Comparison of ENCODE assay signal across 12 cellular contexts in the genomic region with DNA sequence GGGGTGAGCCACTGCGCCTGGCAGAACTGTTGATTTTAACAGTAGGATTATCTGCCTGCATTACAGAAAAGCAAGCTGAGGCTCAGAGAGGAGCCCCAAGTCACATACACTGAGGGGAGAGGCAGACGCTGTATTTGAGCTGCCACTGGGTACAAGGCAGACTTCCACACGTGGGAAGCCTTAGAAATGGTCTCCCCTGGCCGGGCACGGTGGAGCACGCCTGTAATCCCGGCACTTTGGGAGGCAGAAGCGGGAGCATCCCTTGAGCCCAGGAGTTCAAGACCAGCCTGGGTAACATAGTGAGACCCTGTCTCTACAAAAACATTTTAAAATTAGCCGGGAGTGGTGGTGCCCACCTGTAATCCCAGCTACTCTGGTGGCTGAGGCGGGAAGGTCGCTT. TPM values are rescaled to one million over a fixed set of nuclear protein-coding genes. Genes with fewer than 3 reads are reported as not detected.
DNase-seq lines count a peak whose midpoint lies in the region; ATAC-seq, FAIRE-seq and TF ChIP-seq lines count a peak whose summit lies in the region.
"Had no signal": no experiment of that assay in that cellular context is flagged by ENCODE, and none has a peak within 500 bp of the region (broad histone marks: within the 10 kb centered on the region; RNA-seq: fewer than 3 reads in every experiment).

No MANE protein-coding gene starts in this region.

- H3K9me3 ChIP-seq in HepG2 (ENCODE audit: low read length) (no peaks in the 10 kb centered on the region), right lobe of liver (no peaks in the 10 kb centered on the region)
- H3K9me3 ChIP-seq: BE2C, left lung, transverse colon had no signal

- H3K27ac ChIP-seq in HepG2 (ENCODE audit: extremely low read length, insufficient read depth, low read length) (no peak overlapping the region), right lobe of liver (no peak overlapping the region)
- H3K27ac ChIP-seq: left lung, Peyer's patch, transverse colon had no signal

- H3K4me1 Mint-ChIP-seq in T-cell, result peaks cover 2 to 7% (median 5%) of the 10 kb centered on the region in 3 donors
- H3K4me1 Mint-ChIP-seq in effector memory CD8-positive, alpha-beta T cell (ENCODE audit: low read depth in 2 of 2), result peaks cover 0 to 8% of the 10 kb centered on the region in 2 donors
- peaks cover 3% of the 10 kb centered on the region for H3K4me1 Mint-ChIP-seq in stimulated activated effector memory CD8-positive, alpha-beta T cell treated with anti-CD3 and anti-CD28 coated beads, Interleukin-12 subunit alpha, Interleukin-12 subunit beta, amount 100 ng/mL, for 72 hours

- no peaks in the 10 kb centered on the region for H3K9me3 Mint-ChIP-seq in T-cell
- no peaks in the 10 kb centered on the region for H3K9me3 Mint-ChIP-seq in effector memory CD8-positive, alpha-beta T cell
- H3K9me3 Mint-ChIP-seq in stimulated activated effector memory CD8-positive, alpha-beta T cell treated with anti-CD3 and anti-CD28 coated beads, Interleukin-12 subunit alpha, Interleukin-12 subunit beta, amount 100 ng/mL, for 72 hours, result no peaks in the 10 kb centered on the region

- no peak for TF ChIP-seq RAD21 in HepG2 (CRISPR knock-in tag; IDR thresholded peaks at IDR 0.05)

- 61% methylated on average over 4 of the region's 11 CpGs for WGBS in HepG2 (ENCODE audit: low lambda C conversion rate)
- WGBS in right lobe of liver (ENCODE audit: insufficient coverage, low coverage, low lambda C conversion rate, missing lambda C conversion rate), result 90% methylated on average over 2 of the region's 11 CpGs

- no peak for DNase-seq in HepG2 (ENCODE audit: low spot score)
- DNase-seq in right lobe of liver, result no peak
- no peak for DNase-seq in T-cell
- no peak for DNase-seq in effector memory CD8-positive, alpha-beta T cell
- DNase-seq in stimulated activated effector memory CD8-positive, alpha-beta T cell treated with anti-CD3 and anti-CD28 coated beads, Interleukin-12 subunit alpha, Interleukin-12 subunit beta, amount 100 ng/mL, for 72 hours (ENCODE audit: low spot score in 2 of 2), result no peak
- DNase-seq in GM03348 (ENCODE audit: low spot score), result no peak
- no peak for DNase-seq in AG08396 (ENCODE audit: low spot score)
- DNase-seq: BE2C, left lung, Peyer's patch, transverse colon had no signal

- H3K36me3 ChIP-seq in HepG2 (replicated peaks in 1 of 2; ENCODE audit: control insufficient read depth in 1 of 2, insufficient read depth in 2 of 2, low read length in 2 of 2), result no peaks in the 10 kb centered on the region
- no peaks in the 10 kb centered on the region for H3K36me3 ChIP-seq in right lobe of liver
- H3K36me3 ChIP-seq: BE2C, left lung, Peyer's patch, transverse colon had no signal

- in situ Hi-C loops in HepG2 (cut with HindIII; ENCODE audit: extremely low pct_ligation_motif_present, low pct_unique_long_range_greater_than_20kb), result no loop called here

- no peak for FAIRE-seq in HepG2 (lab: Jason Lieb, UNC)

- no peak overlapping the region for H3K27ac Mint-ChIP-seq in T-cell
- H3K27ac Mint-ChIP-seq in effector memory CD8-positive, alpha-beta T cell, result no peak overlapping the region
- H3K27ac Mint-ChIP-seq in stimulated activated effector memory CD8-positive, alpha-beta T cell treated with anti-CD3 and anti-CD28 coated beads, Interleukin-12 subunit alpha, Interleukin-12 subunit beta, amount 100 ng/mL, for 72 hours, result no peak overlapping the region

- H3K4me3 ChIP-seq in HepG2 (replicated peaks in 1 of 3; ENCODE audit: insufficient read depth in 1 of 3, low read depth in 2 of 3, low read length in 3 of 3) (no peak overlapping the region), right lobe of liver (no peak overlapping the region)

- H3K4me1 ChIP-seq in HepG2 (ENCODE audit: insufficient read depth, low read length) (peaks cover 57% of the 10 kb centered on the region), right lobe of liver (no peaks in the 10 kb centered on the region)

- H3K4me3 Mint-ChIP-seq in T-cell, result peak overlapping the region; percentile 44 to 69 (median 47)
- peak overlapping the region; percentile 71 to 79 for H3K4me3 Mint-ChIP-seq in effector memory CD8-positive, alpha-beta T cell
- peak overlapping the region; percentile 62 for H3K4me3 Mint-ChIP-seq in stimulated activated effector memory CD8-positive, alpha-beta T cell treated with anti-CD3 and anti-CD28 coated beads, Interleukin-12 subunit alpha, Interleukin-12 subunit beta, amount 100 ng/mL, for 72 hours

- no peak for TF ChIP-seq EP300 in HepG2 (IDR thresholded peaks at IDR 0.05; ENCODE audit: low read depth in 2 of 2, low read length in 2 of 2)
- TF ChIP-seq EP300 in HepG2 (CRISPR knock-in tag; IDR thresholded peaks at IDR 0.05; ENCODE audit: borderline replicate concordance), result no peak

- H3K79me2 ChIP-seq in HepG2 (ENCODE audit: insufficient read depth, low read length), result no peaks in the 10 kb centered on the region

- ATAC-seq in HepG2, result no peak
- ATAC-seq in right lobe of liver, result no peak
- no peak for ATAC-seq in T-cell (replicated peaks in 1 of 4)
- no peak for ATAC-seq in effector memory CD8-positive, alpha-beta T cell (replicated peaks)
- ATAC-seq in stimulated activated effector memory CD8-positive, alpha-beta T cell treated with anti-CD3 and anti-CD28 coated beads, Interleukin-12 subunit alpha, Interleukin-12 subunit beta, amount 100 ng/mL, for 72 hours, result no peak
- no peak for ATAC-seq in HG02571 (IDR thresholded peaks at IDR 0.05; ENCODE audit: unreplicated experiment)

- H3K27me3 ChIP-seq in HepG2 (ENCODE audit: control insufficient read depth in 1 of 2, insufficient read depth in 2 of 2, low read length in 2 of 2) (peaks cover 0 to 21% of the 10 kb centered on the region in 2 experiments; a peak in 3 of 5 replicates), right lobe of liver (no peaks in the 10 kb centered on the region)
- H3K27me3 ChIP-seq: BE2C, Peyer's patch had no signal

- H3K9ac ChIP-seq in HepG2 (ENCODE audit: insufficient read depth, low read depth, low read length), result no peak overlapping the region

- intact Hi-C loops in HepG2 (cut with micrococcal nuclease; ENCODE audit: unreplicated experiment) (no loop called here), right lobe of liver (cut with DNase I) (loop anchor here in 1 of 2 donors (10.0 kb wide), 1 partner anchor 88 kb away; no protein-coding TSS in a partner anchor)

- H3K27me3 Mint-ChIP-seq in T-cell, result peaks cover 0 to 9% of the 10 kb centered on the region in 2 donors
- H3K27me3 Mint-ChIP-seq in effector memory CD8-positive, alpha-beta T cell, result peaks cover 0 to 7% of the 10 kb centered on the region in 2 donors

- CTCF ChIA-PET in HepG2 (lab: Yijun Ruan, JAX; ENCODE audit: low intra/inter-chr PET ratio, low total read pairs), result no interaction called here
- CTCF ChIA-PET in T-cell (lab: Charles Lee), result no interaction called here

- no peak overlapping the region for H3K4me2 ChIP-seq in HepG2 (ENCODE audit: low read depth, low read length)

- BruUV-seq in HepG2 (replicated peaks; lab: Mats Ljungman, UMichigan), result no TSS peak

- TF ChIP-seq POLR2A in HepG2 (IDR thresholded peaks at IDR 0.05; ENCODE audit: insufficient read depth in 1 of 2, low read depth in 2 of 2, low read length in 2 of 2), result no peak
- no peak for TF ChIP-seq POLR2A in right lobe of liver (IDR thresholded peaks at IDR 0.05)

- POLR2A ChIA-PET in HepG2 (lab: Yijun Ruan, JAX) (interaction anchor here (1.0 kb wide), 1 partner anchor 10 kb away, joined by 3 read pairs; no protein-coding TSS in a partner anchor), T-cell (lab: Charles Lee) (no interaction called here)

- no peaks in the 10 kb centered on the region for H4K20me1 ChIP-seq in HepG2 (ENCODE audit: insufficient read depth, low read length)

- TF ChIP-seq CTCF in HepG2 (CRISPR knock-in tag; IDR thresholded peaks at IDR 0.05) (no peak), right lobe of liver (IDR thresholded peaks at IDR 0.05) (no peak)

- no peak overlapping the region for H2AFZ ChIP-seq in HepG2 (ENCODE audit: low read length)

- H3K36me3 Mint-ChIP-seq in T-cell, result no peaks in the 10 kb centered on the region
- H3K36me3 Mint-ChIP-seq in effector memory CD8-positive, alpha-beta T cell (ENCODE audit: insufficient read depth), result peaks cover 8% of the 10 kb centered on the region
- peaks cover 4% of the 10 kb centered on the region for H3K36me3 Mint-ChIP-seq in stimulated activated effector memory CD8-positive, alpha-beta T cell treated with anti-CD3 and anti-CD28 coated beads, Interleukin-12 subunit alpha, Interleukin-12 subunit beta, amount 100 ng/mL, for 72 hours

TF ChIP-seq in HepG2, 621 proteins besides CTCF, POLR2A, EP300 and RAD21:
- TF ChIP-seq, protein P1, sequence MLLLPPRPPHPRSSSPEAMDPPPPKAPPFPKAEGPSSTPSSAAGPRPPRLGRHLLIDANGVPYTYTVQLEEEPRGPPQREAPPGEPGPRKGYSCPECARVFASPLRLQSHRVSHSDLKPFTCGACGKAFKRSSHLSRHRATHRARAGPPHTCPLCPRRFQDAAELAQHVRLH (CRISPR knock-in tag; IDR thresholded peaks at IDR 0.05; ENCODE audit: borderline replicate concordance, low read depth), result no peak
- 0 out of 2 replicates have a peak, but pooled peaks have one; percentile 25 for TF ChIP-seq ZNF724P (CRISPR knock-in tag; IDR thresholded peaks at IDR 0.05; ENCODE audit: borderline replicate concordance)

RNA-seq across cellular contexts. Expression of a gene that starts 0.9 kb away (rescaled TPM):
- total RNA-seq in HepG2 (2016; rRNA removed; fragmentation: Illumina TruSeq; extraction: Trizol) (0.87 and 2.2 TPM in 2 replicates), right lobe of liver (under 1 TPM in 2 of 6 experiments, not detected in 4; 0.09 to 0.27 TPM), T-cell (under 1 TPM in 4 of 5 donors, not detected in 1; 0.20 to 0.55 (median 0.28) TPM)
- total RNA-seq in HepG2 (2016; cell fraction: cytosol; rRNA removed; fragmentation: Illumina TruSeq; extraction: Trizol; ENCODE audit: low read depth), result 0.88 and 1.5 TPM in 2 replicates
- 1.0 and 2.2 TPM in 2 replicates for total RNA-seq in HepG2 (2016; cell fraction: insoluble cytoplasmic fraction; rRNA removed; fragmentation: Illumina TruSeq; extraction: Trizol)
- total RNA-seq in HepG2 (2016; cell fraction: membrane; rRNA removed; fragmentation: Illumina TruSeq; extraction: Trizol), result 2.2 and 2.9 TPM in 2 replicates
- 1.5 and 1.7 TPM in 2 replicates for total RNA-seq in HepG2 (2016; cell fraction: nucleus; rRNA removed; fragmentation: Illumina TruSeq; extraction: Trizol)
- 0.53 and 0.94 TPM in 2 replicates for polyA plus RNA-seq in HepG2 (2011; rRNA removed)
- 0.90 and 1.4 TPM in 2 replicates for polyA plus RNA-seq in HepG2 (2011; cell fraction: cytosol; rRNA removed)
- polyA plus RNA-seq in HepG2 (2011; cell fraction: nucleus; rRNA removed), result 1.0 and 1.3 TPM in 2 replicates
- 0.43 and 0.53 TPM in 2 replicates for polyA plus RNA-seq in HepG2 (2012)
- 0.84 and 1.2 TPM in 2 replicates for polyA plus RNA-seq in HepG2 (2016; cell fraction: cytosol; fragmentation: Illumina TruSeq; extraction: Trizol; ENCODE audit: low read depth)
- polyA plus RNA-seq in HepG2 (2016; cell fraction: insoluble cytoplasmic fraction; fragmentation: Illumina TruSeq; extraction: Trizol; ENCODE audit: low read depth), result 0.85 and 1.4 TPM in 2 replicates
- polyA plus RNA-seq in HepG2 (2016; cell fraction: membrane; fragmentation: Illumina TruSeq; extraction: Trizol; ENCODE audit: low read depth), result 1.8 and 2.0 TPM in 2 replicates
- polyA plus RNA-seq in HepG2 (2016; cell fraction: nucleus; fragmentation: Illumina TruSeq; extraction: Trizol; ENCODE audit: insufficient read depth, low read depth), result 2.1 and 2.2 TPM in 2 replicates
- polyA minus RNA-seq in HepG2 (2011; rRNA and poly(A)+ RNA removed; ENCODE audit: low replicate concordance), result 0.54 and 5.2 TPM in 2 replicates
- 1.2 and 1.4 TPM in 2 replicates for polyA minus RNA-seq in HepG2 (2011; cell fraction: cytosol; rRNA and poly(A)+ RNA removed)
- 1.5 and 2.3 TPM in 2 replicates for polyA minus RNA-seq in HepG2 (2011; cell fraction: nucleus; rRNA and poly(A)+ RNA removed)
